Comparison of ENCODE assay signal across 4 cellular contexts in genomic region chr13:49602615-49603014, GRCh38. TPM values are rescaled to one million over a fixed set of nuclear protein-coding genes. Genes with fewer than 3 reads are reported as not detected.
"Had no signal": no experiment of that assay in that cellular context is flagged by ENCODE, and none has a peak within 500 bp of the region (broad histone marks: within the 10 kb centered on the region; RNA-seq: fewer than 3 reads in every experiment).

No MANE protein-coding gene starts in this region.

RNA-seq across cellular contexts. Expression of gene ARL11, which starts 25.7 kb away (rescaled TPM):
- total RNA-seq: chondrocyte, fibroblast of villous mesenchyme, neural crest cell, osteocyte had no signal
